ENCODE assay signal across 11 cellular contexts in the genomic region with DNA sequence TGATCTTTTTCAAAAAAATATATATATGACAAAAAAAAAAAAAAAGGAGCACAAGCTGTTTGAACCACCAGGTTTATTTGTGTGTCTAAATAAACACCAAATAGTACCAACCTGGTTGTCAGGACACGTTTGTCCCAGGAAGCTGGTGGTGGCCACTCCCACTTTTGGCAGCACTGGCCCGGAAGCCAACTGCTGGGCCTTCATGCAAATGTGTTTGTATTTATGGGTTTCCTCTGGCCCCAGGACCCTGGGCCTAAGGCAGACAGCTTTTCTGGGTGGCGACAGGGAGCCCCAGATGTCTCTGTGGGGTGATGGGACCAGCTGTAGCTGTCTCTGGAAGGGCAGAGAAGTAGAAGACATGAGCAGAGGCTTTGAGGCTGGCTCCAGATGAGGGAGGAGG.
A peak's percentile ranks its signal among the peaks of the same experiment; 100 is the strongest.
DNase-seq lines count a peak whose midpoint lies in the region; ATAC-seq and TF ChIP-seq lines count a peak whose summit lies in the region.
"Had no signal": no experiment of that assay in that cellular context is flagged by ENCODE, and none has a peak within 500 bp of the region (broad histone marks: within the 10 kb centered on the region; RNA-seq: fewer than 3 reads in every experiment).

No MANE protein-coding gene starts in this region.

- peak overlapping the region; percentile 64 for H3K4me2 ChIP-seq in DOHH2 (ENCODE audit: low read length)

- H3K27ac ChIP-seq in DOHH2 (ENCODE audit: low read depth, low read length), result peak overlapping the region; percentile 83
- H3K27ac ChIP-seq: heart left ventricle, SJSA1 had no signal

- ATAC-seq in GM19467 (IDR thresholded peaks at IDR 0.05; ENCODE audit: unreplicated experiment) (peak; percentile 37), HG03108 (IDR thresholded peaks at IDR 0.05; ENCODE audit: unreplicated experiment) (peak; percentile 43), HG02610 (IDR thresholded peaks at IDR 0.05; ENCODE audit: unreplicated experiment) (no peak)
- ATAC-seq: heart left ventricle had no signal

- no peaks in the 10 kb centered on the region for H3K27me3 ChIP-seq in DOHH2 (ENCODE audit: control insufficient read depth, low read length)
- H3K27me3 ChIP-seq: heart left ventricle, SJSA1 had no signal

- H3K9me3 ChIP-seq in DOHH2 (ENCODE audit: control insufficient read depth, insufficient read depth, low read length), result no peaks in the 10 kb centered on the region
- H3K9me3 ChIP-seq: heart left ventricle, SJSA1 had no signal

- peaks cover 36% of the 10 kb centered on the region for H3F3A ChIP-seq in DOHH2 (ENCODE audit: control insufficient read depth, insufficient read depth)

- peaks cover 66% of the 10 kb centered on the region for H3K36me3 ChIP-seq in DOHH2 (ENCODE audit: control insufficient read depth, low read length)

- H3K4me3 ChIP-seq in DOHH2 (ENCODE audit: low read length), result peak overlapping the region; percentile 39
- H3K4me3 ChIP-seq: heart left ventricle, SJSA1 had no signal

- peaks cover 91% of the 10 kb centered on the region for H3K4me1 ChIP-seq in DOHH2 (ENCODE audit: control insufficient read depth, low read length)

- TF ChIP-seq CTCF in DOHH2 (IDR thresholded peaks at IDR 0.05; ENCODE audit: low read depth, low read length, poor library complexity, severe bottlenecking), result no peak

- H4K20me1 ChIP-seq in DOHH2 (ENCODE audit: control insufficient read depth, insufficient read depth, low read depth, low read length), result no peaks in the 10 kb centered on the region

- H3K79me2 ChIP-seq in DOHH2 (ENCODE audit: control insufficient read depth, low read length), result peaks cover 20% of the 10 kb centered on the region

- DNase-seq in germinal center (ENCODE audit: low spot score), result peak; percentile 62
- no peak for DNase-seq in NCI-H1436 treated with DMSO at 0.1 percent for 48 hours (lab: John Stamatoyannopoulos, UW)
- no peak for DNase-seq in midbrain (lab: John Stamatoyannopoulos, UW)
- DNase-seq in HuH-7 (ENCODE audit: low spot score), result no peak
- DNase-seq: NCI-H187 treated with DMSO at 0.1 percent for 48 hours had no signal

- no peaks in the 10 kb centered on the region for H3K9me2 ChIP-seq in DOHH2 (replicated peaks; ENCODE audit: control insufficient read depth, low read length)
